In the genomic region with DNA sequence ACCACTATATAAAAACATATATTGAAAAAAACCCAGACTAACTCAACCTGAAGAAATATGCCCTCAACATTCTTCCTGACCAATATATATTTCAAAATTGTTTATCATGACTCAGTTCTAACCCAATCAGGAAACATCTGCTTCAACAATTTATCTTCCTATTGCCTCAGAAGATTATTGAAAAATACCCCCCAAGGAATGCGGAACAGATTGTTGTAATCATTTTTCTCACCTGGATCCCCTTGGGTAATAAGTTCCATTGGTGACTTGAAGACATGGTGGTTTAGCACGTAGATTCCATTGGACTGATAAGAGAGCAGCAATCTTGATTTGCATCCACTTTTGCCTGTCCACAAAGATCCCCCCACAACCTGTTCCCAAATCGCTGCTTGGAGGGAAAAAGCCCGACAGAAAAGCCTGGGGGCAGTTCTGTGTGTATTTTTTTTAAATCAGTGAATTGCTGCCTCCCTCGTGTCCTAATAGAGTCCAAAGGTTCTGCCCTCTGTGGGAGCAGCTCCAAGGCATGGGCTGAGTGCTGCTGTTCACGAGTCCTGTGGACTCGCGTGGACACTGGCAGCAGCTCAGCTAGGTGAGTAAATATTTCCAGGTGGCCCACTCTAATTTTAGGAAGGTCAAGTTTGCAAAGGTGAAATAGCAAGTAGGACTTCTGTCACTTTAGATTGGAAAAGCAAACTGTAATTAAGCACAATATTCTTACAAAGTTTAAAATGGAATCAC, we compare ENCODE assay signal across 15 cellular contexts. TPM values are rescaled to one million over a fixed set of nuclear protein-coding genes. Genes with fewer than 3 reads are reported as not detected.
DNase-seq lines count a peak whose midpoint lies in the region; ATAC-seq, FAIRE-seq and TF ChIP-seq lines count a peak whose summit lies in the region.
"Had no signal": no experiment of that assay in that cellular context is flagged by ENCODE, and none has a peak within 500 bp of the region (broad histone marks: within the 10 kb centered on the region; RNA-seq: fewer than 3 reads in every experiment).

No MANE protein-coding gene starts in this region.

- H3K9ac ChIP-seq in liver (ENCODE audit: low read depth in 1 of 2, low read length in 2 of 2) = peak overlapping the region; percentile 72 to 94
- H3K9ac ChIP-seq in HepG2 (ENCODE audit: insufficient read depth, low read depth, low read length) = no peak overlapping the region
- H3K9ac ChIP-seq in astrocyte (ENCODE audit: low read length) = peak overlapping the region; percentile 39

- H3K4me2 ChIP-seq in HepG2 (ENCODE audit: low read depth, low read length) = no peak overlapping the region
- no peak overlapping the region for H3K4me2 ChIP-seq in astrocyte (ENCODE audit: low read length)
- H3K4me2 ChIP-seq: A549 had no signal

- H3K27ac ChIP-seq in liver (ENCODE audit: low read depth in 1 of 2, low read length in 2 of 2) = peak overlapping the region; percentile 68 to 96
- no peak overlapping the region for H3K27ac ChIP-seq in HepG2 (ENCODE audit: extremely low read length, insufficient read depth, low read length)
- peak overlapping the region; percentile 74 for H3K27ac ChIP-seq in astrocyte (ENCODE audit: low read depth, low read length)
- peak overlapping the region; percentile 7 to 97 for H3K27ac ChIP-seq in tibial artery
- H3K27ac ChIP-seq: A549, C4-2B, SK-N-MC had no signal

- ATAC-seq in HepG2 = no peak
- ATAC-seq in left lobe of liver = peak; percentile 35
- no peak for ATAC-seq in GM21619 (IDR thresholded peaks at IDR 0.05; ENCODE audit: unreplicated experiment)
- ATAC-seq: A549, K562 had no signal

- TF ChIP-seq EP300 in HepG2 (IDR thresholded peaks at IDR 0.05; ENCODE audit: low read depth in 2 of 2, low read length in 2 of 2) (no peak), HepG2 (CRISPR knock-in tag; IDR thresholded peaks at IDR 0.05; ENCODE audit: borderline replicate concordance) (no peak)

- POLR2A ChIA-PET in HepG2 (lab: Yijun Ruan, JAX) = no interaction called here

- H3K79me2 ChIP-seq in HepG2 (ENCODE audit: insufficient read depth, low read length) (no peaks in the 10 kb centered on the region), astrocyte (ENCODE audit: insufficient read depth, low read length) (peaks cover 16% of the 10 kb centered on the region)

- no peaks in the 10 kb centered on the region for H3K27me3 Mint-ChIP-seq in astrocyte (ENCODE audit: low read depth, unreplicated experiment)

- no peak overlapping the region for H3K4me3 Mint-ChIP-seq in astrocyte (ENCODE audit: unreplicated experiment)
- H3K4me3 Mint-ChIP-seq: H9 had no signal

- H3K4me3 ChIP-seq in liver (ENCODE audit: low read depth in 1 of 3, low read length in 3 of 3) (peak overlapping the region; percentile 36 to 66 (median 47)), HepG2 (replicated peaks in 1 of 3; ENCODE audit: insufficient read depth in 1 of 3, low read depth in 2 of 3, low read length in 3 of 3) (no peak overlapping the region), astrocyte (ENCODE audit: insufficient read depth, low read depth, low read length) (no peak overlapping the region), tibial artery (no peak overlapping the region)
- H3K4me3 ChIP-seq: A549, K562, SK-N-MC had no signal

- intact Hi-C loops in HepG2 (cut with micrococcal nuclease; ENCODE audit: unreplicated experiment) = no loop called here
- intact Hi-C loops in tibial artery (cut with DNase I; ENCODE audit: low total_unique reads) = no loop called here

- H3K4me1 Mint-ChIP-seq in astrocyte (ENCODE audit: low read depth, unreplicated experiment) = peaks cover 30% of the 10 kb centered on the region

- WGBS in liver = 26% methylated on average over 8 of the region's 8 CpGs
- 14% methylated on average over 8 of the region's 8 CpGs for WGBS in HepG2 (ENCODE audit: low lambda C conversion rate)

- H3K27me3 ChIP-seq in liver (ENCODE audit: control insufficient read depth in 4 of 4, insufficient read depth in 4 of 4, low read length in 3 of 4) = no peaks in the 10 kb centered on the region
- H3K27me3 ChIP-seq in HepG2 (ENCODE audit: control insufficient read depth in 1 of 2, insufficient read depth in 2 of 2, low read length in 2 of 2) = peaks cover 0 to 7% of the 10 kb centered on the region in 2 experiments; a peak in 3 of 5 replicates
- H3K27me3 ChIP-seq in astrocyte (ENCODE audit: insufficient read depth, low read length) = no peaks in the 10 kb centered on the region
- no peaks in the 10 kb centered on the region for H3K27me3 ChIP-seq in tibial artery

- in situ Hi-C loops in HepG2 (cut with HindIII; ENCODE audit: extremely low pct_ligation_motif_present, low pct_unique_long_range_greater_than_20kb) = loop anchor here (10.0 to 25.0 kb wide), 2 partner anchors 1384 to 1471 kb away; no protein-coding TSS in a partner anchor

- TF ChIP-seq CTCF in liver (IDR thresholded peaks at IDR 0.05; ENCODE audit: low read depth, low read length, missing input control) = no peak
- no peak for TF ChIP-seq CTCF in HepG2 (CRISPR knock-in tag; IDR thresholded peaks at IDR 0.05)
- TF ChIP-seq CTCF in astrocyte (IDR thresholded peaks at IDR 0.05; ENCODE audit: insufficient read depth, low read depth, low read length) = no peak
- no peak for TF ChIP-seq CTCF in tibial artery (IDR thresholded peaks at IDR 0.05)

- H4K20me1 ChIP-seq in HepG2 (ENCODE audit: insufficient read depth, low read length) = no peaks in the 10 kb centered on the region
- H4K20me1 ChIP-seq in astrocyte (ENCODE audit: insufficient read depth, low read length) = no peaks in the 10 kb centered on the region

- H3K36me3 Mint-ChIP-seq in astrocyte (ENCODE audit: low read depth, unreplicated experiment) = no peaks in the 10 kb centered on the region

- TF ChIP-seq RAD21 in liver (IDR thresholded peaks at IDR 0.05) (peak; percentile 41 to 53), HepG2 (CRISPR knock-in tag; IDR thresholded peaks at IDR 0.05) (no peak)

- H3K9me3 ChIP-seq in liver (ENCODE audit: control insufficient read depth in 4 of 4, low read length in 3 of 4) = no peaks in the 10 kb centered on the region
- no peaks in the 10 kb centered on the region for H3K9me3 ChIP-seq in HepG2 (ENCODE audit: low read length)
- no peaks in the 10 kb centered on the region for H3K9me3 ChIP-seq in astrocyte (ENCODE audit: insufficient read depth, low read depth, low read length)
- no peaks in the 10 kb centered on the region for H3K9me3 ChIP-seq in tibial artery
- H3K9me3 ChIP-seq: A549 had no signal

- no peak for DNase-seq in HepG2 (ENCODE audit: low spot score)
- peak; percentile 49 for DNase-seq in astrocyte (ENCODE audit: low read depth)
- peak; percentile 89 for DNase-seq in left lobe of liver (ENCODE audit: low spot score)
- DNase-seq in tibial artery = no peak
- DNase-seq in glomerular visceral epithelial cell (ENCODE audit: extremely low spot score) = no peak
- no peak for DNase-seq in T-helper 2 cell
- DNase-seq: H9, NCI-H1436, NCI-H748 treated with DMSO at 0.1 percent for 48 hours had no signal

- H3K9me3 Mint-ChIP-seq in astrocyte (ENCODE audit: unreplicated experiment) = no peaks in the 10 kb centered on the region
- H3K9me3 Mint-ChIP-seq: H9 had no signal

- H3K27ac Mint-ChIP-seq in astrocyte (ENCODE audit: unreplicated experiment) = no peak overlapping the region
- H3K27ac Mint-ChIP-seq: H9 had no signal

- H3K4me1 ChIP-seq in liver (ENCODE audit: control insufficient read depth in 4 of 4, insufficient read depth in 4 of 4, low read length in 3 of 4) = peaks cover 0 to 56% (median 20%) of the 10 kb centered on the region in 4 donors
- peaks cover 17% of the 10 kb centered on the region for H3K4me1 ChIP-seq in HepG2 (ENCODE audit: insufficient read depth, low read length)
- H3K4me1 ChIP-seq in astrocyte (ENCODE audit: insufficient read depth, low read length) = peaks cover 29% of the 10 kb centered on the region
- H3K4me1 ChIP-seq in tibial artery = peaks cover 0 to 40% (median 14%) of the 10 kb centered on the region in 4 donors
- H3K4me1 ChIP-seq: A549 had no signal

- TF ChIP-seq POLR2A in HepG2 (IDR thresholded peaks at IDR 0.05; ENCODE audit: insufficient read depth in 1 of 2, low read depth in 2 of 2, low read length in 2 of 2) = no peak

- no peak for FAIRE-seq in HepG2 (lab: Jason Lieb, UNC)
- no peak for FAIRE-seq in astrocyte (lab: Jason Lieb, UNC)
- FAIRE-seq: A549, K562 had no signal

- CTCF ChIA-PET in HepG2 (lab: Yijun Ruan, JAX; ENCODE audit: low intra/inter-chr PET ratio, low total read pairs) = no interaction called here

- no peak overlapping the region for H2AFZ ChIP-seq in HepG2 (ENCODE audit: low read length)
- no peak overlapping the region for H2AFZ ChIP-seq in astrocyte (ENCODE audit: low read depth, low read length)

- no TSS peak for BruUV-seq in HepG2 (replicated peaks; lab: Mats Ljungman, UMichigan)

- H3K36me3 ChIP-seq in liver (ENCODE audit: control insufficient read depth in 4 of 4, insufficient read depth in 3 of 4, low read depth in 1 of 4, low read length in 3 of 4) (no peaks in the 10 kb centered on the region), HepG2 (replicated peaks in 1 of 2; ENCODE audit: control insufficient read depth in 1 of 2, insufficient read depth in 2 of 2, low read length in 2 of 2) (no peaks in the 10 kb centered on the region), astrocyte (ENCODE audit: insufficient read depth, low read length) (no peaks in the 10 kb centered on the region), tibial artery (no peaks in the 10 kb centered on the region)

RNA-seq across cellular contexts. Expression of a gene that starts 5.9 kb away (rescaled TPM):
- total RNA-seq in liver (1 to 10 TPM in 1 of 2 donors, under 1 TPM in 1; 0.23 to 8.9 TPM), HepG2 (2016; rRNA removed; fragmentation: Illumina TruSeq; extraction: Trizol) (not detected in 2 replicates), astrocyte (103 and 164 TPM in 2 replicates), left lobe of liver (2.6 TPM)
- polyA plus RNA-seq in liver (1 to 10 TPM; 1.4 to 4.6 TPM), HepG2 (2011; rRNA removed) (not detected in 2 replicates)
- total RNA-seq in HepG2 (2016; cell fraction: cytosol; rRNA removed; fragmentation: Illumina TruSeq; extraction: Trizol; ENCODE audit: low read depth) = not detected in 2 replicates
- not detected in 2 replicates for total RNA-seq in HepG2 (2016; cell fraction: insoluble cytoplasmic fraction; rRNA removed; fragmentation: Illumina TruSeq; extraction: Trizol)
- total RNA-seq in HepG2 (2016; cell fraction: membrane; rRNA removed; fragmentation: Illumina TruSeq; extraction: Trizol) = not detected in 2 replicates
- not detected in 2 replicates for total RNA-seq in HepG2 (2016; cell fraction: nucleus; rRNA removed; fragmentation: Illumina TruSeq; extraction: Trizol)
- not detected in 2 replicates for polyA plus RNA-seq in HepG2 (2011; cell fraction: cytosol; rRNA removed)
- polyA plus RNA-seq in HepG2 (2011; cell fraction: nucleus; rRNA removed) = not detected in 2 replicates
- not detected in 2 replicates for polyA plus RNA-seq in HepG2 (2012)
- not detected in 2 replicates for polyA plus RNA-seq in HepG2 (2016; cell fraction: cytosol; fragmentation: Illumina TruSeq; extraction: Trizol; ENCODE audit: low read depth)
- not detected in 2 replicates for polyA plus RNA-seq in HepG2 (2016; cell fraction: insoluble cytoplasmic fraction; fragmentation: Illumina TruSeq; extraction: Trizol; ENCODE audit: low read depth)
- polyA plus RNA-seq in HepG2 (2016; cell fraction: membrane; fragmentation: Illumina TruSeq; extraction: Trizol; ENCODE audit: low read depth) = not detected in 2 replicates
- polyA plus RNA-seq in HepG2 (2016; cell fraction: nucleus; fragmentation: Illumina TruSeq; extraction: Trizol; ENCODE audit: insufficient read depth, low read depth) = not detected in 2 replicates
- 0.30 TPM in 1 of 2 replicates, not detected in the other for polyA minus RNA-seq in HepG2 (2011; rRNA and poly(A)+ RNA removed; ENCODE audit: low replicate concordance)
- not detected in 2 replicates for polyA minus RNA-seq in HepG2 (2011; cell fraction: cytosol; rRNA and poly(A)+ RNA removed)
- not detected in 2 replicates for polyA minus RNA-seq in HepG2 (2011; cell fraction: nucleus; rRNA and poly(A)+ RNA removed)
- polyA plus RNA-seq: K562 had no signal

Comparison
In these comparisons a context has a peak if more than half of its experiments do, and no peak if none do; other contexts are left out.
1. H3K4me3 ChIP-seq: peak in liver (3 of 3); none in HepG2 (0 of 3), astrocyte (single experiment) and tibial artery (0 of 2).
2. DNase-seq: peak in astrocyte (single experiment) and left lobe of liver (single experiment); none in HepG2 (single experiment), tibial artery (0 of 2), glomerular visceral epithelial cell (single experiment) and T-helper 2 cell (0 of 5).
3. RNA of a gene that starts 5.9 kb away (total RNA-seq): 103 to 164 TPM in astrocyte; 0.23 to 8.9 TPM in liver, 2.6 TPM in left lobe of liver (single experiment) and not detected in HepG2; every median in the first group is over 10 times any median in the second.